In the genomic region with DNA sequence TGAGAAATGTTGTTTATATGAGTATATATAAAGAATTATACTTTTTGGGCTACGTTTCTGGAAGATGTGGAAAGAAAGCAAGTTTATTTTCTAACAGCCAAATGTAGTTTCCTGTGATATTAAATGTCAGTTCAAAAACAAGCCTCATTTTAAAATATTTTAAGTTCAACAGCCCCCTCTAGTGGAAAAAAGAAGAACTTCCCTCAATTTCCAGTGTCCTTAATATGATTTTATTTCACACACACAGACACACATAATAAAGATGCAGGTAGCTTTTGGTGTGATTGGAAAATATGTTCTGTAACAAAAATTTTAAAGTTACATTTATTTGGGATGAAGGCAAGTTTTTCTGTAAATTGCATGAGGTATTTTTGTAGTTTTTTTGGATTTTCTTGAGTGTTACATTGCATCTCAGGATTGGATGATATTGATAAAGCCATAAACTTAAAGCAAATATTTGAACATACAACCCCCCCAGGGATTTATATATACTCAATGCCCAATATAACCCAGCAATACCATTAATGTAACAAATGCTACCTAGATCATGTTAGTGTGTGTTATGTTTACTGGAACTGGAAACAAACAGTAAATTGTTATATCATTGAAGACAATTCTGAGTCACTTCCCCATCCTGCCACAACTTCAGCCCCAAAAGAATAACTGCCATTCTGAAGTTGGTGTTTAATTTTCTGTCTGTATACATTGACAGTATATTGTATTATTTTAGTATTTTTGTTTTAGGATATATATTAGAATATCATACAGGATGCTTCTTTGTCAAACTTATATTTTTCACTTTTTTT, we compare ENCODE assay signal across 8 cellular contexts. TPM values are rescaled to one million over a fixed set of nuclear protein-coding genes. Genes with fewer than 3 reads are reported as not detected.
DNase-seq lines count a peak whose midpoint lies in the region; ATAC-seq, FAIRE-seq and TF ChIP-seq lines count a peak whose summit lies in the region.

No MANE protein-coding gene starts in this region.

- intact Hi-C loops in K562 (cut with micrococcal nuclease) = loop anchor here (1.0 to 5.0 kb wide), 3 partner anchors 54 to 396 kb away; a partner anchor contains a TSS
- intact Hi-C loops in left colon (cut with DNase I, micrococcal nuclease) = loop anchor here in 1 of 2 donors (5.0 kb wide), 2 partner anchors 330 to 395 kb away; no protein-coding TSS in a partner anchor
- intact Hi-C loops in aorta (cut with DNase I) = loop anchor here (10.0 kb wide), 3 partner anchors 172 to 502 kb away; no protein-coding TSS in a partner anchor

- no peak overlapping the region for H3K27ac Mint-ChIP-seq in activated naive CD4-positive, alpha-beta T cell treated with anti-CD3 and anti-CD28 coated beads, Interleukin-2, amount 10 ng/mL, durations not matched to agents 7 days and 5 days
- no peak overlapping the region for H3K27ac Mint-ChIP-seq in activated T-helper 17 cell treated with anti-CD3 and anti-CD28 coated beads, Interleukin-2, amount 50 U/mL, for 72 hours

- H3K36me3 ChIP-seq in H7 (replicated peaks; ENCODE audit: control insufficient read depth, insufficient read depth, low read length) (no peaks in the 10 kb centered on the region), K562 (ENCODE audit: control insufficient read depth, insufficient read depth, low read length) (no peaks in the 10 kb centered on the region), aorta (ENCODE audit: control insufficient read depth in 1 of 2, insufficient read depth in 2 of 2, low read length in 1 of 2) (no peaks in the 10 kb centered on the region)

- H3K79me2 ChIP-seq in K562 (ENCODE audit: control insufficient read depth, insufficient read depth, low read length) = no peaks in the 10 kb centered on the region

- H3K9me3 ChIP-seq in K562 (replicated peaks; ENCODE audit: control insufficient read depth, insufficient read depth, low read depth, low read length) (no peaks in the 10 kb centered on the region), aorta (ENCODE audit: control insufficient read depth, low read length) (no peaks in the 10 kb centered on the region)

- no peaks in the 10 kb centered on the region for H3K36me3 Mint-ChIP-seq in activated naive CD4-positive, alpha-beta T cell treated with anti-CD3 and anti-CD28 coated beads, Interleukin-2, amount 10 ng/mL, durations not matched to agents 7 days and 5 days
- H3K36me3 Mint-ChIP-seq in activated T-helper 17 cell treated with anti-CD3 and anti-CD28 coated beads, Interleukin-2, amount 50 U/mL, for 72 hours (ENCODE audit: low read depth) = no peaks in the 10 kb centered on the region

- H3K27ac ChIP-seq in K562 (ENCODE audit: extremely low read depth, low read depth, low read length) (no peak overlapping the region), aorta (ENCODE audit: low read depth in 1 of 2, low read length in 2 of 2) (no peak overlapping the region)

- DNase-seq in DMS153 (lab: John Stamatoyannopoulos, UW) (peak; percentile 19), H7 (peak; percentile 35), NCI-H2227 (lab: John Stamatoyannopoulos, UW; ENCODE audit: unreplicated experiment) (peak; percentile 77), K562 (ENCODE audit: extremely low read depth in 1 of 4, low spot score in 3 of 4) (peak; percentile 6 to 28 (median 12)), left colon (no peak), aorta (no peak)
- no peak for DNase-seq in activated naive CD4-positive, alpha-beta T cell treated with anti-CD3 and anti-CD28 coated beads, Interleukin-2, amount 10 ng/mL, durations not matched to agents 7 days and 5 days

- POLR2A ChIA-PET in K562 (lab: Yijun Ruan, JAX) = interaction anchor here (0.9 kb wide), 1 partner anchor 185 kb away, joined by 3 read pairs; no protein-coding TSS in a partner anchor

- H3K27me3 Mint-ChIP-seq in activated naive CD4-positive, alpha-beta T cell treated with anti-CD3 and anti-CD28 coated beads, Interleukin-2, amount 10 ng/mL, durations not matched to agents 7 days and 5 days = no peaks in the 10 kb centered on the region
- no peaks in the 10 kb centered on the region for H3K27me3 Mint-ChIP-seq in activated T-helper 17 cell treated with anti-CD3 and anti-CD28 coated beads, Interleukin-2, amount 50 U/mL, for 72 hours

- H3K9me3 Mint-ChIP-seq in activated naive CD4-positive, alpha-beta T cell treated with anti-CD3 and anti-CD28 coated beads, Interleukin-2, amount 10 ng/mL, durations not matched to agents 7 days and 5 days = no peaks in the 10 kb centered on the region
- no peaks in the 10 kb centered on the region for H3K9me3 Mint-ChIP-seq in activated T-helper 17 cell treated with anti-CD3 and anti-CD28 coated beads, Interleukin-2, amount 50 U/mL, for 72 hours

- H3K4me3 ChIP-seq in H7 (ENCODE audit: insufficient read depth, low read depth, low read length) = no peak overlapping the region
- no peak overlapping the region for H3K4me3 ChIP-seq in K562
- H3K4me3 ChIP-seq in aorta (ENCODE audit: low read length in 2 of 2) = no peak overlapping the region

- no peak overlapping the region for H3K9ac ChIP-seq in K562 (ENCODE audit: insufficient read depth in 1 of 2, low read depth in 2 of 2, low read length in 2 of 2)

- peak; percentile 48 to 65 for TF ChIP-seq RAD21 in K562 (CRISPR knock-in tag; conservative IDR thresholded peaks at IDR 0.05 in 1 of 2, IDR thresholded peaks at IDR 0.05 in 1 of 2)

- TF ChIP-seq CTCF in K562 (IDR thresholded peaks at IDR 0.05 in 2 of 3, conservative IDR thresholded peaks at IDR 0.05 in 1 of 3; ENCODE audit: insufficient read depth in 2 of 3, low read depth in 1 of 3, low read length in 3 of 3) = peak in 2 of 3 experiments; percentile 26 to 65; a peak in 3 of 6 replicates

- no peak overlapping the region for H3K4me2 ChIP-seq in K562 (ENCODE audit: insufficient read depth, low read length)

- no peaks in the 10 kb centered on the region for H3K4me1 ChIP-seq in K562 (replicated peaks in 1 of 2; ENCODE audit: control insufficient read depth in 2 of 2, insufficient read depth in 2 of 2, low read length in 2 of 2)
- H3K4me1 ChIP-seq in aorta (ENCODE audit: control insufficient read depth in 1 of 2, insufficient read depth in 2 of 2, low read length in 2 of 2) = no peaks in the 10 kb centered on the region

- in situ Hi-C loops in K562 (cut with MboI) = loop anchor here (25.0 kb wide), 1 partner anchor 395 kb away; no protein-coding TSS in a partner anchor

- TF ChIP-seq POLR2A in K562 (conservative IDR thresholded peaks at IDR 0.05) = no peak

- WGBS in K562 (ENCODE audit: insufficient coverage, low coverage, missing lambda C conversion rate) = 0% methylated on average over 1 of the region's 1 CpG
- 0 to 3% methylated on average over 1 of the region's 1 CpG for WGBS in aorta, 2 donors

- BruUV-seq in K562 (replicated peaks; lab: Mats Ljungman, UMichigan) = no TSS peak

- no peaks in the 10 kb centered on the region for H3K27me3 ChIP-seq in H7 (ENCODE audit: control insufficient read depth, insufficient read depth, low read length)
- H3K27me3 ChIP-seq in K562 (ENCODE audit: control insufficient read depth in 2 of 2, insufficient read depth in 2 of 2, low read length in 2 of 2) = no peaks in the 10 kb centered on the region
- H3K27me3 ChIP-seq in aorta (ENCODE audit: control insufficient read depth in 1 of 2, insufficient read depth in 2 of 2, low read length in 1 of 2) = no peaks in the 10 kb centered on the region

- no peak for TF ChIP-seq EP300 in K562 (IDR thresholded peaks at IDR 0.05; ENCODE audit: low read length)

- H3K4me1 Mint-ChIP-seq in activated naive CD4-positive, alpha-beta T cell treated with anti-CD3 and anti-CD28 coated beads, Interleukin-2, amount 10 ng/mL, durations not matched to agents 7 days and 5 days = peaks cover 6% of the 10 kb centered on the region
- peaks cover 5% of the 10 kb centered on the region for H3K4me1 Mint-ChIP-seq in activated T-helper 17 cell treated with anti-CD3 and anti-CD28 coated beads, Interleukin-2, amount 50 U/mL, for 72 hours

- no peaks in the 10 kb centered on the region for H3K9me1 ChIP-seq in K562 (ENCODE audit: control insufficient read depth, insufficient read depth, low read length)

- no peak overlapping the region for H3K4me3 Mint-ChIP-seq in activated naive CD4-positive, alpha-beta T cell treated with anti-CD3 and anti-CD28 coated beads, Interleukin-2, amount 10 ng/mL, durations not matched to agents 7 days and 5 days
- no peak overlapping the region for H3K4me3 Mint-ChIP-seq in activated T-helper 17 cell treated with anti-CD3 and anti-CD28 coated beads, Interleukin-2, amount 50 U/mL, for 72 hours

- no peak overlapping the region for H2AFZ ChIP-seq in K562 (ENCODE audit: low read depth, low read length)

- ATAC-seq in K562 = peak; percentile 57; the same call in 1 of the 3 replicates
- ATAC-seq in left colon = peak; percentile 34
- ATAC-seq in aorta (ENCODE audit: low FRiP score) = peak; percentile 75
- ATAC-seq in activated T-helper 17 cell treated with anti-CD3 and anti-CD28 coated beads, Interleukin-2, amount 50 U/mL, for 72 hours (replicated peaks) = no peak

- H4K20me1 ChIP-seq in K562 (replicated peaks; ENCODE audit: control insufficient read depth, insufficient read depth, low read length) = no peaks in the 10 kb centered on the region

- no peak for FAIRE-seq in K562 (lab: Jason Lieb, UNC)

- CTCF ChIA-PET in K562 (lab: Yijun Ruan, JAX; ENCODE audit: low intra/inter-chr PET ratio) = interaction anchor here (1.2 kb wide), 1 partner anchor 396 kb away, joined by 8 read pairs; no protein-coding TSS in a partner anchor
- CTCF ChIA-PET in activated naive CD4-positive, alpha-beta T cell treated with anti-CD3 and anti-CD28 coated beads, Interleukin-2, amount 10 ng/mL, durations not matched to agents 7 days and 5 days (lab: Charles Lee) = interaction anchor here (0.6 to 2.3 kb wide), 12 partner anchors 16 to 503 kb away, joined by 3 to 22 read pairs (median 4); a partner anchor contains a TSS

RNA-seq across cellular contexts. Expression of a gene that starts 54.0 kb away (rescaled TPM):
- 1.1 and 2.7 TPM in 2 replicates for total RNA-seq in H7 (2014; rRNA removed; shearing (Covaris generic))
- total RNA-seq in K562 (2011; cell fraction: chromatin; rRNA removed; ENCODE audit: low replicate concordance) = 0.14 and 0.67 TPM in 2 replicates
- total RNA-seq in K562 (2011; cell fraction: nucleolus; rRNA removed) = 0.13 and 0.17 TPM in 2 replicates
- 0.15 and 2.7 TPM in 2 replicates for total RNA-seq in K562 (2011; cell fraction: nucleoplasm; rRNA removed)
- total RNA-seq in K562 (2014; rRNA removed) = 0.20 and 3.8 TPM in 2 replicates
- 0.36 and 0.61 TPM in 2 replicates for total RNA-seq in K562 (2014; rRNA removed; fragmentation: Illumina TruSeq; extraction: Trizol)
- 0.57 and 0.69 TPM in 2 replicates for total RNA-seq in K562 (2015; rRNA removed; fragmentation: Illumina TruSeq; extraction: Trizol)
- 0.22 and 0.27 TPM in 2 replicates for total RNA-seq in K562 (2021)
- 0.27 and 0.31 TPM in 2 replicates for polyA plus RNA-seq in K562 (2011; rRNA removed)
- polyA plus RNA-seq in K562 (2011; cell fraction: cytosol; rRNA removed) = 0.06 and 0.15 TPM in 2 replicates
- polyA plus RNA-seq in K562 (2011; cell fraction: nucleus; rRNA removed) = 0.07 and 0.28 TPM in 2 replicates
- 0.16 and 0.25 TPM in 2 replicates for polyA plus RNA-seq in K562 (2012)
- polyA plus RNA-seq in K562 (2014; fragmentation: Illumina TruSeq; extraction: Trizol) = 0.18 and 0.25 TPM in 2 replicates
- under 1 TPM; 0.08 to 0.17 TPM for polyA plus RNA-seq in K562 (2014; fragmentation: Nextera tagmentation; extraction: Ambion mirVana)
- 0.12 TPM in 2 replicates for polyA plus RNA-seq in K562 (2014; rRNA removed)
- polyA minus RNA-seq in K562 (2011; rRNA and poly(A)+ RNA removed) = 0.48 and 0.77 TPM in 2 replicates
- 0.27 TPM in 1 of 2 replicates, not detected in the other for polyA minus RNA-seq in K562 (2011; cell fraction: cytosol; rRNA and poly(A)+ RNA removed)
- polyA minus RNA-seq in K562 (2011; cell fraction: nucleus; rRNA and poly(A)+ RNA removed) = 1.1 and 1.2 TPM in 2 replicates
- 1 to 10 TPM; 3.2 to 3.5 TPM for total RNA-seq in left colon
- 1 to 10 TPM; 5.2 to 5.4 TPM for total RNA-seq in aorta
- 1 to 10 TPM in 1 of 2 donors, under 1 TPM in 1; 0.13 to 1.0 TPM for polyA plus RNA-seq in aorta
- 1 to 10 TPM; 2.5 to 5.5 TPM for total RNA-seq in activated T-helper 17 cell treated with anti-CD3 and anti-CD28 coated beads, Interleukin-2, amount 50 U/mL, for 72 hours

Comparison
In these comparisons a context has a peak if more than half of its experiments do, and no peak if none do; other contexts are left out.
1. DNase-seq: peak in DMS153 (single experiment), H7 (single experiment), NCI-H2227 (single experiment) and K562 (4 of 4); none in left colon (0 of 2), aorta (0 of 2) and activated naive CD4-positive, alpha-beta T cell treated with anti-CD3 and anti-CD28 coated beads, Interleukin-2, amount 10 ng/mL, durations not matched to agents 7 days and 5 days (single experiment).